In genomic region chr1:83097715-83098613, GRCh38 we compare ENCODE assay signal across 21 cellular contexts.
A peak's percentile ranks its signal among the peaks of the same experiment; 100 is the strongest.
DNase-seq lines count a peak whose midpoint lies in the region; ATAC-seq and TF ChIP-seq lines count a peak whose summit lies in the region.
"Had no signal": no experiment of that assay in that cellular context is flagged by ENCODE, and none has a peak within 500 bp of the region (broad histone marks: within the 10 kb centered on the region; RNA-seq: fewer than 3 reads in every experiment).

No MANE protein-coding gene starts in this region.

- H3K4me3 ChIP-seq in SK-N-SH (ENCODE audit: low read depth in 2 of 2, low read length in 1 of 2) (no peak overlapping the region), smooth muscle cell (no peak overlapping the region)
- H3K4me3 ChIP-seq: SJCRH30 had no signal

- H3K36me3 ChIP-seq in SK-N-SH (replicated peaks in 1 of 2; ENCODE audit: control insufficient read depth in 1 of 2, insufficient read depth in 2 of 2, low read length in 1 of 2) (no peaks in the 10 kb centered on the region), smooth muscle cell (ENCODE audit: low read depth) (no peaks in the 10 kb centered on the region)
- H3K36me3 ChIP-seq: BE2C, SJCRH30 had no signal

- no peaks in the 10 kb centered on the region for H3K79me2 ChIP-seq in SK-N-SH (ENCODE audit: insufficient read depth)
- no peaks in the 10 kb centered on the region for H3K79me2 ChIP-seq in smooth muscle cell (ENCODE audit: low read depth)

- H3K4me2 ChIP-seq in SK-N-SH (no peak overlapping the region), smooth muscle cell (no peak overlapping the region)

- TF ChIP-seq RAD21 in SK-N-SH (IDR thresholded peaks at IDR 0.05; ENCODE audit: low read length), result no peak

- H3K9ac ChIP-seq in SK-N-SH (no peak overlapping the region), smooth muscle cell (ENCODE audit: low read depth) (no peak overlapping the region)

- 51% methylated on average over 3 of the region's 3 CpGs for WGBS in SK-N-SH (ENCODE audit: low lambda C conversion rate)
- 50% methylated on average over 3 of the region's 3 CpGs for WGBS in smooth muscle cell (ENCODE audit: low lambda C conversion rate)

- no peaks in the 10 kb centered on the region for H3K4me1 ChIP-seq in SK-N-SH (ENCODE audit: control insufficient read depth in 1 of 2, insufficient read depth in 2 of 2, low read depth in 1 of 2, low read length in 1 of 2)
- H3K4me1 ChIP-seq in smooth muscle cell (ENCODE audit: low read depth), result peaks cover 17% of the 10 kb centered on the region
- H3K4me1 ChIP-seq: BE2C, Caco-2 had no signal

- DNase-seq in SK-N-SH (no peak), HEK293T (ENCODE audit: extremely low spot score) (no peak), epidermal melanocyte (ENCODE audit: insufficient read length, low spot score) (peak; percentile 32), smooth muscle cell (lab: John Stamatoyannopoulos, UW; ENCODE audit: unreplicated experiment) (no peak), DMS79 (lab: John Stamatoyannopoulos, UW) (no peak)
- DNase-seq: 8988T; BE2C; Caco-2; CD4-positive, alpha-beta T cell; DMS153; EL; Karpas-422; MM.1S; NCI-H1092 treated with DMSO at 0.1 percent for 48 hours; NCI-H2081; NCI-H2171 treated with DMSO at 0.1 percent for 48 hours; NCI-H748 treated with DMSO at 0.1 percent for 48 hours; SJCRH30 had no signal

- H3K9me3 ChIP-seq in SK-N-SH (no peaks in the 10 kb centered on the region), smooth muscle cell (replicated peaks; ENCODE audit: low read depth) (no peaks in the 10 kb centered on the region)
- H3K9me3 ChIP-seq: BE2C, Caco-2, SJCRH30 had no signal

- CTCF ChIA-PET in SK-N-SH (lab: Yijun Ruan, JAX), result no interaction called here
- CTCF ChIA-PET in HEK293T (lab: Yijun Ruan, JAX), result no interaction called here

- H3K9me2 ChIP-seq in SK-N-SH, result no peaks in the 10 kb centered on the region

- H3K27ac ChIP-seq in SK-N-SH (ENCODE audit: low read depth in 2 of 2, low read length in 1 of 2) (no peak overlapping the region; a peak in 1 of 4 replicates), smooth muscle cell (ENCODE audit: low read depth) (peak overlapping the region; percentile 52)
- H3K27ac ChIP-seq: SJCRH30 had no signal

- peak; percentile 57 for ATAC-seq in SK-N-SH treated with all-trans-retinoic acid at 6 μM for 48 hours
- ATAC-seq in GM18907 (IDR thresholded peaks at IDR 0.05; ENCODE audit: unreplicated experiment), result no peak
- ATAC-seq in HG03095 (IDR thresholded peaks at IDR 0.05; ENCODE audit: unreplicated experiment), result no peak

- H3F3A ChIP-seq in SK-N-SH (replicated peaks; ENCODE audit: insufficient read depth) (no peaks in the 10 kb centered on the region), smooth muscle cell (ENCODE audit: low read depth) (peaks cover 6% of the 10 kb centered on the region)

- TF ChIP-seq CTCF in SK-N-SH (IDR thresholded peaks at IDR 0.05), result no peak
- TF ChIP-seq CTCF in smooth muscle cell (IDR thresholded peaks at IDR 0.05; ENCODE audit: borderline replicate concordance, insufficient read depth, poor library complexity, severe bottlenecking), result no peak

- no peak for TF ChIP-seq EP300 in SK-N-SH (IDR thresholded peaks at IDR 0.05; ENCODE audit: borderline replicate concordance in 1 of 2, low read depth in 1 of 2, low read length in 1 of 2)

- H4K20me1 ChIP-seq in SK-N-SH (ENCODE audit: insufficient read depth) (no peaks in the 10 kb centered on the region), smooth muscle cell (ENCODE audit: low read depth) (no peaks in the 10 kb centered on the region)

- POLR2A ChIA-PET in SK-N-SH (lab: Yijun Ruan, JAX) (no interaction called here), HEK293T (lab: Yijun Ruan, JAX) (no interaction called here)

- H2AFZ ChIP-seq in SK-N-SH (ENCODE audit: low read depth), result no peak overlapping the region
- H2AFZ ChIP-seq in smooth muscle cell (ENCODE audit: low read depth), result no peak overlapping the region

- H3K27me3 ChIP-seq in SK-N-SH (ENCODE audit: insufficient read depth), result no peaks in the 10 kb centered on the region
- H3K27me3 ChIP-seq in smooth muscle cell (ENCODE audit: low read depth), result no peaks in the 10 kb centered on the region
- H3K27me3 ChIP-seq: BE2C, SJCRH30 had no signal

TF ChIP-seq in SK-N-SH treated with all-trans-retinoic acid at 6 μM for 48 hours, 23 proteins besides CTCF, POLR2A, EP300 and RAD21:
- no peak for TF ChIP-seq ARNTL (CRISPR knock-in tag; IDR thresholded peaks at IDR 0.05; ENCODE audit: borderline replicate concordance, low read depth)

TF ChIP-seq in SK-N-SH, 30 proteins besides CTCF, POLR2A, EP300 and RAD21:
- TF ChIP-seq TEAD4 (IDR thresholded peaks at IDR 0.05; ENCODE audit: borderline replicate concordance, insufficient read depth) (no peak), SIN3A (IDR thresholded peaks at IDR 0.05; ENCODE audit: borderline replicate concordance, low read depth, low read length) (no peak), MAX (IDR thresholded peaks at IDR 0.05; ENCODE audit: low read depth) (no peak), JUND (IDR thresholded peaks at IDR 0.05) (no peak), FOSL2 (IDR thresholded peaks at IDR 0.05; ENCODE audit: borderline replicate concordance, low read depth) (no peak), RXRA (IDR thresholded peaks at IDR 0.05; ENCODE audit: borderline replicate concordance, low read depth) (no peak), PBX3 (IDR thresholded peaks at IDR 0.05) (no peak), NFIC (IDR thresholded peaks at IDR 0.05; ENCODE audit: borderline replicate concordance) (no peak), TCF12 (IDR thresholded peaks at IDR 0.05) (no peak)
TF ChIP-seq in SK-N-SH: peak in this region for 0.

TF ChIP-seq in HEK293T, 16 proteins besides CTCF, POLR2A, EP300 and RAD21:
- TF ChIP-seq FOXA1 (IDR thresholded peaks at IDR 0.05) (no peak), ELF4 (IDR thresholded peaks at IDR 0.05) (no peak), PKNOX1 (IDR thresholded peaks at IDR 0.05) (peak; percentile 83), ARNT (IDR thresholded peaks at IDR 0.05) (no peak)
TF ChIP-seq in HEK293T: peak in this region for 1.
